Comparison of ENCODE assay signal across 1 cellular context in the genomic region with DNA sequence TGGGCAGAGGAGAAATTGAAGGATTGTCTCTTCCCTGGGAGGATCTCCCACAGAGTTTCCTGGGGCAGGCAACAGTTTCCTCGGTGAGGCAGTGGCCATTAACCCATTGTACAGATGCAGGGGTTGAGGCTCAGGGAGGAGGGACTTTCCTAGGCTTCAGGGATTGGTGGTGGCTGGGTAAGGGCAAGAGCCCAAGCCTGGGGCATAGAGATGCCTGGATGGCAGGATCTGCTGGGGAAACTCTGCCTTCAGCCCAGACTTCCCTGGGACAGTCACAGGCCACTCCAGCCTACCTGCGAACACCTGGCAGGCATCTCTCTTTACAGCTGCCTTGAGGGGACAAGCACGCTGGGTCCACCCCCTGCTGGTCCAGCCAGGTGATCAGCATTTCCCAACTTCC.
A peak's percentile ranks its signal among the peaks of the same experiment; 100 is the strongest.
TF ChIP-seq lines count a peak whose summit lies in the region.

No MANE protein-coding gene starts in this region.

TF ChIP-seq in K562, 482 proteins besides CTCF, POLR2A, EP300 and RAD21:
- TF ChIP-seq FIP1L1 (IDR thresholded peaks at IDR 0.05; ENCODE audit: low read depth, low read length, poor library complexity, severe bottlenecking) (no peak), SRSF1 (IDR thresholded peaks at IDR 0.05; ENCODE audit: low read depth, low read length) (no peak), SMARCA5 (IDR thresholded peaks at IDR 0.05) (peak; percentile 73; the same call in 1 of the 2 replicates), GABPB1 (CRISPR knock-in tag; IDR thresholded peaks at IDR 0.05) (no peak), ZNF436 (CRISPR knock-in tag; IDR thresholded peaks at IDR 0.05) (no peak), DIDO1 (tag; IDR thresholded peaks at IDR 0.05; ENCODE audit: low read depth) (no peak), CBX1 (IDR thresholded peaks at IDR 0.05; ENCODE audit: low read depth) (peak; percentile 64; the same call in 1 of the 2 replicates), BCOR (IDR thresholded peaks at IDR 0.05) (peak; percentile 78), RBM17 (IDR thresholded peaks at IDR 0.05; ENCODE audit: borderline replicate concordance, low read depth, low read length) (no peak), CREB1 (IDR thresholded peaks at IDR 0.05) (no peak), CREB1 (CRISPR knock-in tag; IDR thresholded peaks at IDR 0.05) (no peak), RCOR1 (IDR thresholded peaks at IDR 0.05; ENCODE audit: borderline replicate concordance in 1 of 2, low read depth in 2 of 2, low read length in 2 of 2) (peak in 1 of 2 experiments; percentile 22; a peak in 1 of 4 replicates), ZNF184 (CRISPR knock-in tag; IDR thresholded peaks at IDR 0.05) (no peak), NR2F6 (CRISPR knock-in tag; IDR thresholded peaks at IDR 0.05) (no peak), CBX5 (IDR thresholded peaks at IDR 0.05; ENCODE audit: borderline replicate concordance, low read depth) (no peak), FOXA3 (CRISPR knock-in tag; conservative IDR thresholded peaks at IDR 0.05 in 1 of 2, IDR thresholded peaks at IDR 0.05 in 1 of 2) (no peak), YBX1 (IDR thresholded peaks at IDR 0.05) (no peak), NR2C2 (CRISPR knock-in tag; IDR thresholded peaks at IDR 0.05) (no peak), NR2C2 (tag; IDR thresholded peaks at IDR 0.05) (no peak), ZNF212 (CRISPR knock-in tag; IDR thresholded peaks at IDR 0.05) (no peak), DPF2 (IDR thresholded peaks at IDR 0.05) (no peak), TEAD1 (CRISPR knock-in tag; IDR thresholded peaks at IDR 0.05) (0 out of 4 replicates have a peak, but pooled peaks of 1 of the 2 experiments have one; percentile 17), TRIM28 (IDR thresholded peaks at IDR 0.05) (no peak), ADNP (tag; IDR thresholded peaks at IDR 0.05) (peak; percentile 85), DNMT1 (IDR thresholded peaks at IDR 0.05) (no peak), ZBTB17 (CRISPR knock-in tag; IDR thresholded peaks at IDR 0.05) (no peak), ZNF764 (CRISPR knock-in tag; IDR thresholded peaks at IDR 0.05; ENCODE audit: low read depth) (no peak), CBX2 (IDR thresholded peaks at IDR 0.05; ENCODE audit: insufficient read depth, low read length, poor library complexity, severe bottlenecking) (no peak), ZZZ3 (IDR thresholded peaks at IDR 0.05) (no peak), RBM25 (IDR thresholded peaks at IDR 0.05; ENCODE audit: low read depth, low read length, severe bottlenecking) (peak; percentile 79), ZNF232 (CRISPR knock-in tag; IDR thresholded peaks at IDR 0.05) (no peak), POLR2G (IDR thresholded peaks at IDR 0.05; ENCODE audit: low read depth, low read length) (no peak), ZEB2 (IDR thresholded peaks at IDR 0.05) (peak; percentile 56; the same call in 1 of the 2 replicates), KDM1A (IDR thresholded peaks at IDR 0.05) (peak; percentile 63 to 84; a peak in 3 of 4 replicates), KDM5B (IDR thresholded peaks at IDR 0.05; ENCODE audit: insufficient replicate concordance, low read depth, low read length) (no peak), ZNF668 (CRISPR knock-in tag; IDR thresholded peaks at IDR 0.05) (no peak), RBM22 (IDR thresholded peaks at IDR 0.05; ENCODE audit: low read depth, low read length, poor library complexity, severe bottlenecking) (no peak), ZNF277 (CRISPR knock-in tag; IDR thresholded peaks at IDR 0.05; ENCODE audit: borderline replicate concordance) (no peak), GTF3C2 (IDR thresholded peaks at IDR 0.05; ENCODE audit: borderline replicate concordance, extremely low read depth, insufficient read length) (no peak), MAFF (IDR thresholded peaks at IDR 0.05; ENCODE audit: low read length) (no peak)
- TF ChIP-seq, protein P1, sequence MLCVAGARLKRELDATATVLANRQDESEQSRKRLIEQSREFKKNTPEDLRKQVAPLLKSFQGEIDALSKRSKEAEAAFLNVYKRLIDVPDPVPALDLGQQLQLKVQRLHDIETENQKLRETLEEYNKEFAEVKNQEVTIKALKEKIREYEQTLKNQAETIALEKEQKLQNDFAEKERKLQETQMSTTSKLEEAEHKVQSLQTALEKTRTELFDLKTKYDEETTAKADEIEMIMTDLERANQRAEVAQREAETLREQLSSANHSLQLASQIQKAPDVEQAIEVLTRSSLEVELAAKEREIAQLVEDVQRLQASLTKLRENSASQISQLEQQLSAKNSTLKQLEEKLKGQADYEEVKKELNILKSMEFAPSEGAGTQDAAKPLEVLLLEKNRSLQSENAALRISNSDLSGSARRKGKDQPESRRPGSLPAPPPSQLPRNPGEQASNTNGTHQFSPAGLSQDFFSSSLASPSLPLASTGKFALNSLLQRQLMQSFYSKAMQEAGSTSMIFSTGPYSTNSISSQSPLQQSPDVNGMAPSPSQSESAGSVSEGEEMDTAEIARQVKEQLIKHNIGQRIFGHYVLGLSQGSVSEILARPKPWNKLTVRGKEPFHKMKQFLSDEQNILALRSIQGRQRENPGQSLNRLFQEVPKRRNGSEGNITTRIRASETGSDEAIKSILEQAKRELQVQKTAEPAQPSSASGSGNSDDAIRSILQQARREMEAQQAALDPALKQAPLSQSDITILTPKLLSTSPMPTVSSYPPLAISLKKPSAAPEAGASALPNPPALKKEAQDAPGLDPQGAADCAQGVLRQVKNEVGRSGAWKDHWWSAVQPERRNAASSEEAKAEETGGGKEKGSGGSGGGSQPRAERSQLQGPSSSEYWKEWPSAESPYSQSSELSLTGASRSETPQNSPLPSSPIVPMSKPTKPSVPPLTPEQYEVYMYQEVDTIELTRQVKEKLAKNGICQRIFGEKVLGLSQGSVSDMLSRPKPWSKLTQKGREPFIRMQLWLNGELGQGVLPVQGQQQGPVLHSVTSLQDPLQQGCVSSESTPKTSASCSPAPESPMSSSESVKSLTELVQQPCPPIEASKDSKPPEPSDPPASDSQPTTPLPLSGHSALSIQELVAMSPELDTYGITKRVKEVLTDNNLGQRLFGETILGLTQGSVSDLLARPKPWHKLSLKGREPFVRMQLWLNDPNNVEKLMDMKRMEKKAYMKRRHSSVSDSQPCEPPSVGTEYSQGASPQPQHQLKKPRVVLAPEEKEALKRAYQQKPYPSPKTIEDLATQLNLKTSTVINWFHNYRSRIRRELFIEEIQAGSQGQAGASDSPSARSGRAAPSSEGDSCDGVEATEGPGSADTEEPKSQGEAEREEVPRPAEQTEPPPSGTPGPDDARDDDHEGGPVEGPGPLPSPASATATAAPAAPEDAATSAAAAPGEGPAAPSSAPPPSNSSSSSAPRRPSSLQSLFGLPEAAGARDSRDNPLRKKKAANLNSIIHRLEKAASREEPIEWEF (CRISPR knock-in tag; IDR thresholded peaks at IDR 0.05): no peak
- TF ChIP-seq, protein P2, sequence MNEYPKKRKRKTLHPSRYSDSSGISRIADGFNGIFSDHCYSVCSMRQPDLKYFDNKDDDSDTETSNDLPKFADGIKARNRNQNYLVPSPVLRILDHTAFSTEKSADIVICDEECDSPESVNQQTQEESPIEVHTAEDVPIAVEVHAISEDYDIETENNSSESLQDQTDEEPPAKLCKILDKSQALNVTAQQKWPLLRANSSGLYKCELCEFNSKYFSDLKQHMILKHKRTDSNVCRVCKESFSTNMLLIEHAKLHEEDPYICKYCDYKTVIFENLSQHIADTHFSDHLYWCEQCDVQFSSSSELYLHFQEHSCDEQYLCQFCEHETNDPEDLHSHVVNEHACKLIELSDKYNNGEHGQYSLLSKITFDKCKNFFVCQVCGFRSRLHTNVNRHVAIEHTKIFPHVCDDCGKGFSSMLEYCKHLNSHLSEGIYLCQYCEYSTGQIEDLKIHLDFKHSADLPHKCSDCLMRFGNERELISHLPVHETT (CRISPR knock-in tag; conservative IDR thresholded peaks at IDR 0.05 in 1 of 2, IDR thresholded peaks at IDR 0.05 in 1 of 2): 0 out of 4 replicates have a peak, but pooled peaks of 1 of the 2 experiments have one; percentile 5
- TF ChIP-seq, protein P3, sequence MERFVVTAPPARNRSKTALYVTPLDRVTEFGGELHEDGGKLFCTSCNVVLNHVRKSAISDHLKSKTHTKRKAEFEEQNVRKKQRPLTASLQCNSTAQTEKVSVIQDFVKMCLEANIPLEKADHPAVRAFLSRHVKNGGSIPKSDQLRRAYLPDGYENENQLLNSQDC (CRISPR knock-in tag; IDR thresholded peaks at IDR 0.05): no peak
- TF ChIP-seq, protein P4, sequence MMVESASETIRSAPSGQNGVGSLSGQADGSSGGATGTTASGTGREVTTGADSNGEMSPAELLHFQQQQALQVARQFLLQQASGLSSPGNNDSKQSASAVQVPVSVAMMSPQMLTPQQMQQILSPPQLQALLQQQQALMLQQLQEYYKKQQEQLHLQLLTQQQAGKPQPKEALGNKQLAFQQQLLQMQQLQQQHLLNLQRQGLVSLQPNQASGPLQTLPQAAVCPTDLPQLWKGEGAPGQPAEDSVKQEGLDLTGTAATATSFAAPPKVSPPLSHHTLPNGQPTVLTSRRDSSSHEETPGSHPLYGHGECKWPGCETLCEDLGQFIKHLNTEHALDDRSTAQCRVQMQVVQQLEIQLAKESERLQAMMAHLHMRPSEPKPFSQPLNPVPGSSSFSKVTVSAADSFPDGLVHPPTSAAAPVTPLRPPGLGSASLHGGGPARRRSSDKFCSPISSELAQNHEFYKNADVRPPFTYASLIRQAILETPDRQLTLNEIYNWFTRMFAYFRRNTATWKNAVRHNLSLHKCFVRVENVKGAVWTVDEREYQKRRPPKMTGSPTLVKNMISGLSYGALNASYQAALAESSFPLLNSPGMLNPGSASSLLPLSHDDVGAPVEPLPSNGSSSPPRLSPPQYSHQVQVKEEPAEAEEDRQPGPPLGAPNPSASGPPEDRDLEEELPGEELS (CRISPR knock-in tag; IDR thresholded peaks at IDR 0.05; ENCODE audit: borderline replicate concordance): 0 out of 2 replicates have a peak, but pooled peaks have one; percentile 33
- TF ChIP-seq, protein P5, sequence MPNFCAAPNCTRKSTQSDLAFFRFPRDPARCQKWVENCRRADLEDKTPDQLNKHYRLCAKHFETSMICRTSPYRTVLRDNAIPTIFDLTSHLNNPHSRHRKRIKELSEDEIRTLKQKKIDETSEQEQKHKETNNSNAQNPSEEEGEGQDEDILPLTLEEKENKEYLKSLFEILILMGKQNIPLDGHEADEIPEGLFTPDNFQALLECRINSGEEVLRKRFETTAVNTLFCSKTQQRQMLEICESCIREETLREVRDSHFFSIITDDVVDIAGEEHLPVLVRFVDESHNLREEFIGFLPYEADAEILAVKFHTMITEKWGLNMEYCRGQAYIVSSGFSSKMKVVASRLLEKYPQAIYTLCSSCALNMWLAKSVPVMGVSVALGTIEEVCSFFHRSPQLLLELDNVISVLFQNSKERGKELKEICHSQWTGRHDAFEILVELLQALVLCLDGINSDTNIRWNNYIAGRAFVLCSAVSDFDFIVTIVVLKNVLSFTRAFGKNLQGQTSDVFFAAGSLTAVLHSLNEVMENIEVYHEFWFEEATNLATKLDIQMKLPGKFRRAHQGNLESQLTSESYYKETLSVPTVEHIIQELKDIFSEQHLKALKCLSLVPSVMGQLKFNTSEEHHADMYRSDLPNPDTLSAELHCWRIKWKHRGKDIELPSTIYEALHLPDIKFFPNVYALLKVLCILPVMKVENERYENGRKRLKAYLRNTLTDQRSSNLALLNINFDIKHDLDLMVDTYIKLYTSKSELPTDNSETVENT (CRISPR knock-in tag; IDR thresholded peaks at IDR 0.05): no peak
